19 cellular contexts compared by ENCODE assay signal in the genomic region with DNA sequence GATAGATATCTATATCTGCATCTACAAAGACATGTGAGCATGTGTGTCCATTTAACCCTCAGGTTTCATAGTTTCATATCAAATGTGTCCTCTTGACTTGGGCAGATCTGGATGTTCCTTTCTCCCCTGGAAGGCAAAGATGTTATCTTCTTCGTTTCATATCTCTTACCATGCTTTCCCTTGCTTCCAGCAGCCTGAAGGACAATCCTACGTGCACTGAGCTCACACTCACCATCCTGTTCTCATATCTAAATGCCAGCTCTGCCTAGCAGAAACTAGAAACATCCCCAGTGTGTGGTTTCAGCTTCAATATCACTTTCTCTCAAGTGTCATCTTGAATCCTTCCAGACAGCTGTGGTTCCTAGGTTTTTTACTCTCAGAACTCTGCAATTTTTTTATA.
DNase-seq lines count a peak whose midpoint lies in the region; ATAC-seq, FAIRE-seq and TF ChIP-seq lines count a peak whose summit lies in the region.
"Had no signal": no experiment of that assay in that cellular context is flagged by ENCODE, and none has a peak within 500 bp of the region (broad histone marks: within the 10 kb centered on the region; RNA-seq: fewer than 3 reads in every experiment).

No MANE protein-coding gene starts in this region.

- H3K27me3 ChIP-seq in bronchial epithelial cell (ENCODE audit: control insufficient read depth, insufficient read depth, low read length) = no peaks in the 10 kb centered on the region
- H3K27me3 ChIP-seq: BLaER1 had no signal

- DNase-seq in activated CD4-positive, alpha-beta T cell treated with anti-CD3 and anti-CD28 coated beads, Interleukin-2, amount 10 ng/mL, durations not matched to agents 24 days and 14 days = no peak
- no peak for DNase-seq in activated CD4-positive, alpha-beta T cell treated with anti-CD3 and anti-CD28 coated beads for 48 hours
- no peak for DNase-seq in stimulated activated naive CD8-positive, alpha-beta T cell treated with anti-CD3 and anti-CD28 coated beads, Interleukin-15, amount 100 ng/mL, for 72 hours
- no peak for DNase-seq in stimulated activated naive CD8-positive, alpha-beta T cell treated with anti-CD3 and anti-CD28 coated beads, Interleukin-15, Interleukin-2, amounts not matched to agents 100 U/mL and 50 U/mL, for 24 hours
- DNase-seq in bronchial epithelial cell (ENCODE audit: low read depth) (no peak), HFFc6 (no peak)
- DNase-seq: 8988T; Calu3; CD4-positive, alpha-beta memory T cell; DMS 273 treated with DMSO at 0.1 percent for 48 hours; DMS53; DND-41; EL; H9 had no signal

- no peak overlapping the region for H3K4me3 ChIP-seq in bronchial epithelial cell (ENCODE audit: low read depth, low read length)
- H3K4me3 ChIP-seq: BLaER1, GM12878 had no signal

- peaks cover 51% of the 10 kb centered on the region for H3K36me3 Mint-ChIP-seq in activated CD4-positive, alpha-beta T cell treated with anti-CD3 and anti-CD28 coated beads, Interleukin-2, amount 10 ng/mL, durations not matched to agents 24 days and 14 days (ENCODE audit: low read depth)
- H3K36me3 Mint-ChIP-seq in HFFc6 (ENCODE audit: low read depth) = peaks cover 32% of the 10 kb centered on the region

- TF ChIP-seq CTCF in bronchial epithelial cell (IDR thresholded peaks at IDR 0.05; ENCODE audit: insufficient read depth, low read length, severe bottlenecking) (no peak), HFFc6 (IDR thresholded peaks at IDR 0.05) (no peak)

- peak; percentile 62 for FAIRE-seq in bronchial epithelial cell (lab: Jason Lieb, UNC)
- FAIRE-seq: GM12878, H1 had no signal

- peaks cover 5% of the 10 kb centered on the region for H3K9me3 Mint-ChIP-seq in activated CD4-positive, alpha-beta T cell treated with anti-CD3 and anti-CD28 coated beads, Interleukin-2, amount 10 ng/mL, durations not matched to agents 24 days and 14 days
- H3K9me3 Mint-ChIP-seq in stimulated activated naive CD8-positive, alpha-beta T cell treated with anti-CD3 and anti-CD28 coated beads, Interleukin-15, amount 100 ng/mL, for 72 hours = no peaks in the 10 kb centered on the region
- H3K9me3 Mint-ChIP-seq in HFFc6 = no peaks in the 10 kb centered on the region
- H3K9me3 Mint-ChIP-seq: CD14-positive monocyte, H9 had no signal

- peaks cover 11% of the 10 kb centered on the region for H3K36me3 ChIP-seq in bronchial epithelial cell (ENCODE audit: control insufficient read depth, insufficient read depth, low read length)

- H3K27me3 Mint-ChIP-seq in activated CD4-positive, alpha-beta T cell treated with anti-CD3 and anti-CD28 coated beads, Interleukin-2, amount 10 ng/mL, durations not matched to agents 24 days and 14 days = no peaks in the 10 kb centered on the region
- no peaks in the 10 kb centered on the region for H3K27me3 Mint-ChIP-seq in stimulated activated naive CD8-positive, alpha-beta T cell treated with anti-CD3 and anti-CD28 coated beads, Interleukin-15, amount 100 ng/mL, for 72 hours
- H3K27me3 Mint-ChIP-seq in HFFc6 (ENCODE audit: insufficient read depth) = no peaks in the 10 kb centered on the region; the same call in none of the 2 replicates
- H3K27me3 Mint-ChIP-seq: CD4-positive, alpha-beta memory T cell had no signal

- ATAC-seq in stimulated activated naive CD8-positive, alpha-beta T cell treated with anti-CD3 and anti-CD28 coated beads, Interleukin-15, amount 100 ng/mL, for 72 hours = peak; percentile 57
- no peak for ATAC-seq in stimulated activated naive CD8-positive, alpha-beta T cell treated with anti-CD3 and anti-CD28 coated beads, Interleukin-15, Interleukin-2, amounts not matched to agents 100 U/mL and 50 U/mL, for 24 hours
- ATAC-seq in HG03460 (IDR thresholded peaks at IDR 0.05; ENCODE audit: unreplicated experiment) = no peak
- ATAC-seq: GM12878 had no signal

- no peak overlapping the region for H3K4me3 Mint-ChIP-seq in activated CD4-positive, alpha-beta T cell treated with anti-CD3 and anti-CD28 coated beads, Interleukin-2, amount 10 ng/mL, durations not matched to agents 24 days and 14 days
- H3K4me3 Mint-ChIP-seq in stimulated activated naive CD8-positive, alpha-beta T cell treated with anti-CD3 and anti-CD28 coated beads, Interleukin-15, amount 100 ng/mL, for 72 hours = no peak overlapping the region
- no peak overlapping the region for H3K4me3 Mint-ChIP-seq in HFFc6
- H3K4me3 Mint-ChIP-seq: CD14-positive monocyte; CD4-positive, alpha-beta memory T cell; H9 had no signal

- intact Hi-C loops in activated CD4-positive, alpha-beta T cell treated with anti-CD3 and anti-CD28 coated beads, Interleukin-2, amount 10 ng/mL, durations not matched to agents 24 days and 14 days (cut with micrococcal nuclease) = no loop called here

- peaks cover 6% of the 10 kb centered on the region for H3K4me1 Mint-ChIP-seq in activated CD4-positive, alpha-beta T cell treated with anti-CD3 and anti-CD28 coated beads, Interleukin-2, amount 10 ng/mL, durations not matched to agents 24 days and 14 days
- peaks cover 6% of the 10 kb centered on the region for H3K4me1 Mint-ChIP-seq in stimulated activated naive CD8-positive, alpha-beta T cell treated with anti-CD3 and anti-CD28 coated beads, Interleukin-15, amount 100 ng/mL, for 72 hours
- H3K4me1 Mint-ChIP-seq in HFFc6 (ENCODE audit: low read depth) = no peaks in the 10 kb centered on the region
- H3K4me1 Mint-ChIP-seq: CD14-positive monocyte, H9 had no signal

- H3K27ac Mint-ChIP-seq in activated CD4-positive, alpha-beta T cell treated with anti-CD3 and anti-CD28 coated beads, Interleukin-2, amount 10 ng/mL, durations not matched to agents 24 days and 14 days = peak overlapping the region; percentile 51
- H3K27ac Mint-ChIP-seq in stimulated activated naive CD8-positive, alpha-beta T cell treated with anti-CD3 and anti-CD28 coated beads, Interleukin-15, amount 100 ng/mL, for 72 hours = no peak overlapping the region
- no peak overlapping the region for H3K27ac Mint-ChIP-seq in HFFc6
- H3K27ac Mint-ChIP-seq: CD14-positive monocyte, H9 had no signal
